In genomic region chr18:13451661-13452447, GRCh38 we compare ENCODE assay signal across 15 cellular contexts.
DNase-seq lines count a peak whose midpoint lies in the region; ATAC-seq and TF ChIP-seq lines count a peak whose summit lies in the region.
"Had no signal": no experiment of that assay in that cellular context is flagged by ENCODE, and none has a peak within 500 bp of the region (broad histone marks: within the 10 kb centered on the region; RNA-seq: fewer than 3 reads in every experiment).

No MANE protein-coding gene starts in this region.

- H3K36me3 ChIP-seq in HUES6 (ENCODE audit: control insufficient read depth, insufficient read depth, low read length) = no peaks in the 10 kb centered on the region
- H3K36me3 ChIP-seq: pancreas had no signal

- peak; percentile 73 for DNase-seq in cardiac septum (ENCODE audit: low spot score)
- no peak for DNase-seq in stimulated activated effector memory CD8-positive, alpha-beta T cell treated with anti-CD3 and anti-CD28 coated beads, Interleukin-12 subunit alpha, Interleukin-12 subunit beta, amount 100 ng/mL, for 72 hours (ENCODE audit: low spot score in 2 of 2)
- no peak for DNase-seq in HUDEP-2 (lab: John Stamatoyannopoulos, UW; ENCODE audit: unreplicated experiment in 76 of 76)
- DNase-seq in GF-D8 (lab: John Stamatoyannopoulos, UW) = no peak
- DNase-seq: activated effector memory CD4-positive, alpha-beta T cell treated with anti-CD3 and anti-CD28 coated beads, Interleukin-2, amount 50 U/mL, for 16 hours; central memory CD4-positive, alpha-beta T cell; DMS53; foreskin melanocyte; pancreas; stimulated activated CD4-positive, alpha-beta T cell treated with anti-CD3 and anti-CD28 coated beads, Interleukin-2, amount 100 ng/mL, for 24 hours; stimulated activated naive CD4-positive, alpha-beta T cell treated with Interleukin-2 at 50 U/mL for 16 hours had no signal

- H3K27ac ChIP-seq in HUES6 (ENCODE audit: low read depth, low read length) = peak overlapping the region; percentile 59; the same call in 1 of the 2 replicates
- H3K27ac ChIP-seq: pancreas had no signal

- H3K4me3 Mint-ChIP-seq in stimulated activated effector memory CD8-positive, alpha-beta T cell treated with anti-CD3 and anti-CD28 coated beads, Interleukin-12 subunit alpha, Interleukin-12 subunit beta, amount 100 ng/mL, for 72 hours = no peak overlapping the region

- peak; percentile 6; the same call in 1 of the 3 replicates for ATAC-seq in SK-N-SH treated with all-trans-retinoic acid at 6 μM for 48 hours
- ATAC-seq in stimulated activated effector memory CD8-positive, alpha-beta T cell treated with anti-CD3 and anti-CD28 coated beads, Interleukin-12 subunit alpha, Interleukin-12 subunit beta, amount 100 ng/mL, for 72 hours = no peak
- ATAC-seq in HG02759 (IDR thresholded peaks at IDR 0.05; ENCODE audit: unreplicated experiment) = no peak
- ATAC-seq: activated CD4-positive, CD25-positive, alpha-beta regulatory T cell treated with anti-CD3 and anti-CD28 coated beads, Interleukin-2, amount 50 U/mL, for 24 hours had no signal

- peak overlapping the region; percentile 61 for H3K27ac Mint-ChIP-seq in stimulated activated effector memory CD8-positive, alpha-beta T cell treated with anti-CD3 and anti-CD28 coated beads, Interleukin-12 subunit alpha, Interleukin-12 subunit beta, amount 100 ng/mL, for 72 hours

- peak overlapping the region; percentile 49 for H3K9ac ChIP-seq in HUES6 (ENCODE audit: low read length)

- H3K36me3 Mint-ChIP-seq in stimulated activated effector memory CD8-positive, alpha-beta T cell treated with anti-CD3 and anti-CD28 coated beads, Interleukin-12 subunit alpha, Interleukin-12 subunit beta, amount 100 ng/mL, for 72 hours = no peaks in the 10 kb centered on the region

- intact Hi-C loops in cardiac septum (cut with DNase I) = loop anchor here (5.0 kb wide), 2 partner anchors 50 to 230 kb away; no protein-coding TSS in a partner anchor

- peak overlapping the region; percentile 6; the same call in 1 of the 2 replicates for H3K4me3 ChIP-seq in HUES6 (ENCODE audit: low read depth, low read length)
- H3K4me3 ChIP-seq: pancreas had no signal

- no peaks in the 10 kb centered on the region for H3K9me3 Mint-ChIP-seq in stimulated activated effector memory CD8-positive, alpha-beta T cell treated with anti-CD3 and anti-CD28 coated beads, Interleukin-12 subunit alpha, Interleukin-12 subunit beta, amount 100 ng/mL, for 72 hours

- no peaks in the 10 kb centered on the region for H3K9me3 ChIP-seq in HUES6 (ENCODE audit: control insufficient read depth, insufficient read depth, low read depth, low read length)
- H3K9me3 ChIP-seq: pancreas had no signal

- H3K4me1 Mint-ChIP-seq in stimulated activated effector memory CD8-positive, alpha-beta T cell treated with anti-CD3 and anti-CD28 coated beads, Interleukin-12 subunit alpha, Interleukin-12 subunit beta, amount 100 ng/mL, for 72 hours = peaks cover 23% of the 10 kb centered on the region

- peaks cover 45% of the 10 kb centered on the region; the same call in 1 of the 2 replicates for H3K27me3 ChIP-seq in HUES6 (ENCODE audit: control insufficient read depth, insufficient read depth, low read length)
- H3K27me3 ChIP-seq: pancreas had no signal

- peaks cover 51% of the 10 kb centered on the region for H3K4me1 ChIP-seq in HUES6 (ENCODE audit: control insufficient read depth, insufficient read depth, low read length)
- H3K4me1 ChIP-seq: pancreas had no signal

TF ChIP-seq in SK-N-SH treated with all-trans-retinoic acid at 6 μM for 48 hours, 23 proteins besides CTCF, POLR2A, EP300 and RAD21:
- TF ChIP-seq ZC3H10 (CRISPR knock-in tag; IDR thresholded peaks at IDR 0.05) (no peak), GLIS3 (CRISPR knock-in tag; IDR thresholded peaks at IDR 0.05) (no peak)
